1 cellular context compared by ENCODE assay signal in genomic region chr12:4908694-4909396, GRCh38.
TF ChIP-seq lines count a peak whose summit lies in the region.

No MANE protein-coding gene starts in this region.

TF ChIP-seq in HEK293, 187 proteins besides CTCF, POLR2A, EP300 and RAD21 (continued from another document and continues in another):
- TF ChIP-seq, protein P1, sequence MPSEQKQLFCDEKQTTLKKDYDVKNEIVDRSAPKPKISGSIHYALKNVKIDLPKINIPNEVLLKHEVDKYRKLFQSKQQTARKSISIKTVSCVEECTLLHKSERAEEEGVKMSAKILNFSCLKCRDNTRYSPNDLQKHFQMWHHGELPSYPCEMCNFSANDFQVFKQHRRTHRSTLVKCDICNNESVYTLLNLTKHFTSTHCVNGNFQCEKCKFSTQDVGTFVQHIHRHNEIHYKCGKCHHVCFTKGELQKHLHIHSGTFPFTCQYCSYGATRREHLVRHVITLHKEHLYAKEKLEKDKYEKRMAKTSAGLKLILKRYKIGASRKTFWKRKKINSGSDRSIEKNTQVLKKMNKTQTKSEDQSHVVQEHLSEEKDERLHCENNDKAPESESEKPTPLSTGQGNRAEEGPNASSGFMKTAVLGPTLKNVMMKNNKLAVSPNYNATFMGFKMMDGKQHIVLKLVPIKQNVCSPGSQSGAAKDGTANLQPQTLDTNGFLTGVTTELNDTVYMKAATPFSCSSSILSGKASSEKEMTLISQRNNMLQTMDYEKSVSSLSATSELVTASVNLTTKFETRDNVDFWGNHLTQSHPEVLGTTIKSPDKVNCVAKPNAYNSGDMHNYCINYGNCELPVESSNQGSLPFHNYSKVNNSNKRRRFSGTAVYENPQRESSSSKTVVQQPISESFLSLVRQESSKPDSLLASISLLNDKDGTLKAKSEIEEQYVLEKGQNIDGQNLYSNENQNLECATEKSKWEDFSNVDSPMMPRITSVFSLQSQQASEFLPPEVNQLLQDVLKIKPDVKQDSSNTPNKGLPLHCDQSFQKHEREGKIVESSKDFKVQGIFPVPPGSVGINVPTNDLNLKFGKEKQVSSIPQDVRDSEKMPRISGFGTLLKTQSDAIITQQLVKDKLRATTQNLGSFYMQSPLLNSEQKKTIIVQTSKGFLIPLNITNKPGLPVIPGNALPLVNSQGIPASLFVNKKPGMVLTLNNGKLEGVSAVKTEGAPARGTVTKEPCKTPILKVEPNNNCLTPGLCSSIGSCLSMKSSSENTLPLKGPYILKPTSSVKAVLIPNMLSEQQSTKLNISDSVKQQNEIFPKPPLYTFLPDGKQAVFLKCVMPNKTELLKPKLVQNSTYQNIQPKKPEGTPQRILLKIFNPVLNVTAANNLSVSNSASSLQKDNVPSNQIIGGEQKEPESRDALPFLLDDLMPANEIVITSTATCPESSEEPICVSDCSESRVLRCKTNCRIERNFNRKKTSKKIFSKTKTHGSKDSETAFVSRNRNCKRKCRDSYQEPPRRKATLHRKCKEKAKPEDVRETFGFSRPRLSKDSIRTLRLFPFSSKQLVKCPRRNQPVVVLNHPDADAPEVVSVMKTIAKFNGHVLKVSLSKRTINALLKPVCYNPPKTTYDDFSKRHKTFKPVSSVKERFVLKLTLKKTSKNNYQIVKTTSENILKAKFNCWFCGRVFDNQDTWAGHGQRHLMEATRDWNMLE (tag by site-specific recombination; conservative IDR thresholded peaks at IDR 0.05; ENCODE audit: low read depth) = no peak
- no peak for TF ChIP-seq ZNF394 (tag by site-specific recombination; IDR thresholded peaks at IDR 0.05; ENCODE audit: borderline replicate concordance)
- no peak for TF ChIP-seq ZNF2 (tag by site-specific recombination; IDR thresholded peaks at IDR 0.05)
- no peak for TF ChIP-seq SCRT1 (tag by site-specific recombination; IDR thresholded peaks at IDR 0.05; ENCODE audit: borderline replicate concordance)
- no peak for TF ChIP-seq PRDM10 (tag by site-specific recombination; IDR thresholded peaks at IDR 0.05)
- peak; percentile 71 for TF ChIP-seq ZNF335 (tag by site-specific recombination; conservative IDR thresholded peaks at IDR 0.05)
- peak; percentile 15; the same call in 1 of the 2 replicates for TF ChIP-seq ZNF660 (tag by site-specific recombination; IDR thresholded peaks at IDR 0.05)
- TF ChIP-seq ZNF248 (tag by site-specific recombination; IDR thresholded peaks at IDR 0.05) = no peak
- TF ChIP-seq ZNF658 (tag by site-specific recombination; IDR thresholded peaks at IDR 0.05) = no peak
- no peak for TF ChIP-seq MYNN (tag by site-specific recombination; IDR thresholded peaks at IDR 0.05; ENCODE audit: borderline replicate concordance)
- peak; percentile 41; the same call in 1 of the 2 replicates for TF ChIP-seq GFI1B (tag by site-specific recombination; IDR thresholded peaks at IDR 0.05)
- TF ChIP-seq, protein P2, sequence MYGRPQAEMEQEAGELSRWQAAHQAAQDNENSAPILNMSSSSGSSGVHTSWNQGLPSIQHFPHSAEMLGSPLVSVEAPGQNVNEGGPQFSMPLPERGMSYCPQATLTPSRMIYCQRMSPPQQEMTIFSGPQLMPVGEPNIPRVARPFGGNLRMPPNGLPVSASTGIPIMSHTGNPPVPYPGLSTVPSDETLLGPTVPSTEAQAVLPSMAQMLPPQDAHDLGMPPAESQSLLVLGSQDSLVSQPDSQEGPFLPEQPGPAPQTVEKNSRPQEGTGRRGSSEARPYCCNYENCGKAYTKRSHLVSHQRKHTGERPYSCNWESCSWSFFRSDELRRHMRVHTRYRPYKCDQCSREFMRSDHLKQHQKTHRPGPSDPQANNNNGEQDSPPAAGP (tag by site-specific recombination; IDR thresholded peaks at IDR 0.05) = no peak
- no peak for TF ChIP-seq ZNF585B (tag by site-specific recombination; IDR thresholded peaks at IDR 0.05)
- no peak for TF ChIP-seq ZNF426 (tag by site-specific recombination; IDR thresholded peaks at IDR 0.05)
- TF ChIP-seq KLF16 (tag by site-specific recombination; IDR thresholded peaks at IDR 0.05) = no peak
- TF ChIP-seq TRIM28 (IDR thresholded peaks at IDR 0.05; ENCODE audit: borderline replicate concordance, low read length) = no peak
- TF ChIP-seq SP2 (tag by site-specific recombination; IDR thresholded peaks at IDR 0.05) = peak; percentile 85
- TF ChIP-seq BCL11A (tag by site-specific recombination; IDR thresholded peaks at IDR 0.05; ENCODE audit: low read depth) = no peak
- no peak for TF ChIP-seq ZNF600 (tag by site-specific recombination; IDR thresholded peaks at IDR 0.05)
- TF ChIP-seq ZNF362 (tag by site-specific recombination; IDR thresholded peaks at IDR 0.05) = no peak
- TF ChIP-seq ZNF391 (tag by site-specific recombination; IDR thresholded peaks at IDR 0.05; ENCODE audit: borderline replicate concordance, low read depth) = no peak
- TF ChIP-seq ZNF19 (tag by site-specific recombination; IDR thresholded peaks at IDR 0.05; ENCODE audit: low read depth) = no peak
- TF ChIP-seq ZNF311 (tag by site-specific recombination; IDR thresholded peaks at IDR 0.05; ENCODE audit: borderline replicate concordance) = no peak
- TF ChIP-seq, protein P3, sequence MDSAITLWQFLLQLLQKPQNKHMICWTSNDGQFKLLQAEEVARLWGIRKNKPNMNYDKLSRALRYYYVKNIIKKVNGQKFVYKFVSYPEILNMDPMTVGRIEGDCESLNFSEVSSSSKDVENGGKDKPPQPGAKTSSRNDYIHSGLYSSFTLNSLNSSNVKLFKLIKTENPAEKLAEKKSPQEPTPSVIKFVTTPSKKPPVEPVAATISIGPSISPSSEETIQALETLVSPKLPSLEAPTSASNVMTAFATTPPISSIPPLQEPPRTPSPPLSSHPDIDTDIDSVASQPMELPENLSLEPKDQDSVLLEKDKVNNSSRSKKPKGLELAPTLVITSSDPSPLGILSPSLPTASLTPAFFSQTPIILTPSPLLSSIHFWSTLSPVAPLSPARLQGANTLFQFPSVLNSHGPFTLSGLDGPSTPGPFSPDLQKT (IDR thresholded peaks at IDR 0.05; ENCODE audit: borderline replicate concordance, low read depth, low read length) = no peak
- peak; percentile 31; the same call in 1 of the 2 replicates for TF ChIP-seq SP3 (tag by site-specific recombination; IDR thresholded peaks at IDR 0.05)
- peak; percentile 56 for TF ChIP-seq SCRT2 (tag by site-specific recombination; IDR thresholded peaks at IDR 0.05)
- no peak for TF ChIP-seq ZNF341 (tag by site-specific recombination; IDR thresholded peaks at IDR 0.05; ENCODE audit: low read depth)
- TF ChIP-seq, protein P4, sequence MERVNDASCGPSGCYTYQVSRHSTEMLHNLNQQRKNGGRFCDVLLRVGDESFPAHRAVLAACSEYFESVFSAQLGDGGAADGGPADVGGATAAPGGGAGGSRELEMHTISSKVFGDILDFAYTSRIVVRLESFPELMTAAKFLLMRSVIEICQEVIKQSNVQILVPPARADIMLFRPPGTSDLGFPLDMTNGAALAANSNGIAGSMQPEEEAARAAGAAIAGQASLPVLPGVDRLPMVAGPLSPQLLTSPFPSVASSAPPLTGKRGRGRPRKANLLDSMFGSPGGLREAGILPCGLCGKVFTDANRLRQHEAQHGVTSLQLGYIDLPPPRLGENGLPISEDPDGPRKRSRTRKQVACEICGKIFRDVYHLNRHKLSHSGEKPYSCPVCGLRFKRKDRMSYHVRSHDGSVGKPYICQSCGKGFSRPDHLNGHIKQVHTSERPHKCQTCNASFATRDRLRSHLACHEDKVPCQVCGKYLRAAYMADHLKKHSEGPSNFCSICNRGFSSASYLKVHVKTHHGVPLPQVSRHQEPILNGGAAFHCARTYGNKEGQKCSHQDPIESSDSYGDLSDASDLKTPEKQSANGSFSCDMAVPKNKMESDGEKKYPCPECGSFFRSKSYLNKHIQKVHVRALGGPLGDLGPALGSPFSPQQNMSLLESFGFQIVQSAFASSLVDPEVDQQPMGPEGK (tag by site-specific recombination; IDR thresholded peaks at IDR 0.05) = peak; percentile 20; the same call in 1 of the 2 replicates
- TF ChIP-seq, protein P5, sequence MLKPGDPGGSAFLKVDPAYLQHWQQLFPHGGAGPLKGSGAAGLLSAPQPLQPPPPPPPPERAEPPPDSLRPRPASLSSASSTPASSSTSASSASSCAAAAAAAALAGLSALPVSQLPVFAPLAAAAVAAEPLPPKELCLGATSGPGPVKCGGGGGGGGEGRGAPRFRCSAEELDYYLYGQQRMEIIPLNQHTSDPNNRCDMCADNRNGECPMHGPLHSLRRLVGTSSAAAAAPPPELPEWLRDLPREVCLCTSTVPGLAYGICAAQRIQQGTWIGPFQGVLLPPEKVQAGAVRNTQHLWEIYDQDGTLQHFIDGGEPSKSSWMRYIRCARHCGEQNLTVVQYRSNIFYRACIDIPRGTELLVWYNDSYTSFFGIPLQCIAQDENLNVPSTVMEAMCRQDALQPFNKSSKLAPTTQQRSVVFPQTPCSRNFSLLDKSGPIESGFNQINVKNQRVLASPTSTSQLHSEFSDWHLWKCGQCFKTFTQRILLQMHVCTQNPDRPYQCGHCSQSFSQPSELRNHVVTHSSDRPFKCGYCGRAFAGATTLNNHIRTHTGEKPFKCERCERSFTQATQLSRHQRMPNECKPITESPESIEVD (tag by site-specific recombination; IDR thresholded peaks at IDR 0.05) = no peak
- no peak for TF ChIP-seq ZNF580 (tag by site-specific recombination; IDR thresholded peaks at IDR 0.05)
- no peak for TF ChIP-seq ZNF18 (tag by site-specific recombination; IDR thresholded peaks at IDR 0.05)
- TF ChIP-seq, protein P6, sequence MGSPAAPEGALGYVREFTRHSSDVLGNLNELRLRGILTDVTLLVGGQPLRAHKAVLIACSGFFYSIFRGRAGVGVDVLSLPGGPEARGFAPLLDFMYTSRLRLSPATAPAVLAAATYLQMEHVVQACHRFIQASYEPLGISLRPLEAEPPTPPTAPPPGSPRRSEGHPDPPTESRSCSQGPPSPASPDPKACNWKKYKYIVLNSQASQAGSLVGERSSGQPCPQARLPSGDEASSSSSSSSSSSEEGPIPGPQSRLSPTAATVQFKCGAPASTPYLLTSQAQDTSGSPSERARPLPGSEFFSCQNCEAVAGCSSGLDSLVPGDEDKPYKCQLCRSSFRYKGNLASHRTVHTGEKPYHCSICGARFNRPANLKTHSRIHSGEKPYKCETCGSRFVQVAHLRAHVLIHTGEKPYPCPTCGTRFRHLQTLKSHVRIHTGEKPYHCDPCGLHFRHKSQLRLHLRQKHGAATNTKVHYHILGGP (tag by site-specific recombination; IDR thresholded peaks at IDR 0.05) = no peak
- TF ChIP-seq, protein P7, sequence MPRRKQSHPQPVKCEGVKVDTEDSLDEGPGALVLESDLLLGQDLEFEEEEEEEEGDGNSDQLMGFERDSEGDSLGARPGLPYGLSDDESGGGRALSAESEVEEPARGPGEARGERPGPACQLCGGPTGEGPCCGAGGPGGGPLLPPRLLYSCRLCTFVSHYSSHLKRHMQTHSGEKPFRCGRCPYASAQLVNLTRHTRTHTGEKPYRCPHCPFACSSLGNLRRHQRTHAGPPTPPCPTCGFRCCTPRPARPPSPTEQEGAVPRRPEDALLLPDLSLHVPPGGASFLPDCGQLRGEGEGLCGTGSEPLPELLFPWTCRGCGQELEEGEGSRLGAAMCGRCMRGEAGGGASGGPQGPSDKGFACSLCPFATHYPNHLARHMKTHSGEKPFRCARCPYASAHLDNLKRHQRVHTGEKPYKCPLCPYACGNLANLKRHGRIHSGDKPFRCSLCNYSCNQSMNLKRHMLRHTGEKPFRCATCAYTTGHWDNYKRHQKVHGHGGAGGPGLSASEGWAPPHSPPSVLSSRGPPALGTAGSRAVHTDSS (tag by site-specific recombination; IDR thresholded peaks at IDR 0.05) = no peak
- no peak for TF ChIP-seq ZNF37A (tag by site-specific recombination; IDR thresholded peaks at IDR 0.05)
- no peak for TF ChIP-seq ZNF16 (tag by site-specific recombination; IDR thresholded peaks at IDR 0.05; ENCODE audit: low read depth)
- no peak for TF ChIP-seq ZNF146 (tag by site-specific recombination; IDR thresholded peaks at IDR 0.05)
